Comparison of ENCODE assay signal across 21 cellular contexts in the genomic region with DNA sequence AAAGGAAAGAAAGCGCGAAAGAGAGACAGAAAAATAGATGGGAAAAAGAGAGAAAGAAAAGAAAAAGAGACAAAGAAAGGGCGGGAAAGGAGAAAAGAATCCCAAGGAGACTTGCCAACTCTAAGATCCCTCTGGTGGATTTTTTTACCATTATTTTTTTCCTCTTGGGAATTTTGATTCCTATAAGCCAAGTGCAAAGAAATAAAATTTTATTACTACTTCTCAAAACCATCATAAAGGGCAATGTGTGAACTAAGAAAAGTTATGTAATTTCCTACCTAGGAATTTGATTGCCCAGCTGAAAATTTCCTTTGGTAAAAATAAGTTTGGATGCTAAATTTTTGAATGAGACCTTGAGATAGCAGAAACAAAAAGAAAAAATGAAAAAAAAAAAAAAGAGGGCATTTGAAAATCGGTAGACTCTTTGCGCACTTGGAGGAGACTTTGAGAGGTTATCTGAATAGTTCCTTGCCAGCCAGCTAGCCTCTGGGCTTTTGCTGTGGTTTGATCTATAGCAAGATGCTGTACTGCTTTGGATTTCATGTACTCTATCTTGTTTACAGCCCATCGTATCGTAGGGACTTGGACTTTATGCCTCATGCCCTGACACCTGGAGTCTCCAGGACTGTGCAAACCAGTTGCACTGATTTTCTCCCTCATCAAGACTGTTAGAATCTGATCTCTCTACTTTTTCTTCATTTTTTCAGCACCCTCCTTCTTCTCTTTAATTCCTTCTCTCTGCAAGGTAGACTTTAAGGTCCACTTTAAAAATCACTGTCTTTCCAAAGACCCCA.
DNase-seq lines count a peak whose midpoint lies in the region; ATAC-seq and FAIRE-seq lines count a peak whose summit lies in the region.
"Had no signal": no experiment of that assay in that cellular context is flagged by ENCODE, and none has a peak within 500 bp of the region (broad histone marks: within the 10 kb centered on the region; RNA-seq: fewer than 3 reads in every experiment).

No MANE protein-coding gene starts in this region.

- peak overlapping the region; percentile 87 for H3K23ac ChIP-seq in trophoblast cell (ENCODE audit: low read length)

- no peak overlapping the region for H3K4me3 ChIP-seq in trophoblast cell (ENCODE audit: low read depth, low read length)
- H3K4me3 ChIP-seq: A549; BLaER1 treated with 17β-estradiol and CSF1 and Interleukin-3, amounts not matched to agents 10 nM and 100 nM had no signal

- no peak overlapping the region for H2AK5ac ChIP-seq in trophoblast cell (ENCODE audit: low read length)

- no peak overlapping the region for H2AFZ ChIP-seq in trophoblast cell (ENCODE audit: insufficient read depth, low read length, poor library complexity)

- H3K14ac ChIP-seq in trophoblast cell (ENCODE audit: low read length): no peak overlapping the region

- ATAC-seq in left colon (peak; percentile 80), GM19455 (IDR thresholded peaks at IDR 0.05; ENCODE audit: unreplicated experiment) (no peak), GM21381 (IDR thresholded peaks at IDR 0.05; ENCODE audit: unreplicated experiment) (no peak)
- ATAC-seq: CD8-positive, alpha-beta T cell had no signal

- no peak overlapping the region for H4K12ac ChIP-seq in trophoblast cell (ENCODE audit: low read depth, low read length)

- H3K36me3 ChIP-seq in trophoblast cell (ENCODE audit: control insufficient read depth in 1 of 2, insufficient read depth in 2 of 2, low read length in 2 of 2): no peaks in the 10 kb centered on the region
- H3K36me3 ChIP-seq: BLaER1 treated with 17β-estradiol and CSF1 and Interleukin-3, amounts not matched to agents 10 nM and 100 nM had no signal

- no peak for DNase-seq in left colon
- DNase-seq in trophoblast cell: no peak
- DNase-seq in activated CD4-positive, CD25-positive, alpha-beta regulatory T cell treated with anti-CD3 and anti-CD28 coated beads, Interleukin-2, amount 50 U/mL, for 72 hours: no peak
- DNase-seq: AML-193; Calu3; CD4-positive, alpha-beta T cell; CD8-positive, alpha-beta T cell; DMS79 treated with DMSO at 0.1 percent for 48 hours; GF-D8 had no signal

- no peak overlapping the region for H4K91ac ChIP-seq in trophoblast cell (ENCODE audit: low read depth, low read length)

- no peak overlapping the region for H2BK5ac ChIP-seq in trophoblast cell (ENCODE audit: low read depth, low read length, poor library complexity)

- H3K18ac ChIP-seq in trophoblast cell (ENCODE audit: low read length): no peak overlapping the region

- intact Hi-C loops in left colon (cut with DNase I, micrococcal nuclease): no loop called here

- H4K8ac ChIP-seq in trophoblast cell (ENCODE audit: low read depth, low read length): no peak overlapping the region

- WGBS in trophoblast cell (ENCODE audit: extremely low coverage, insufficient coverage, insufficient read length): no CpG with 5 or more reads among the region's 7 CpGs

- no peaks in the 10 kb centered on the region for H3K79me1 ChIP-seq in trophoblast cell (ENCODE audit: low read length)

- no peak overlapping the region for H3K27ac ChIP-seq in trophoblast cell (ENCODE audit: low read depth, low read length)
- H3K27ac ChIP-seq: 22Rv1; A549; BLaER1 treated with 17β-estradiol and CSF1 and Interleukin-3, amounts not matched to agents 10 nM and 100 nM; C4-2B had no signal

- no peaks in the 10 kb centered on the region for H3K9me3 ChIP-seq in trophoblast cell (ENCODE audit: insufficient read depth, low read depth, low read length)
- H3K9me3 ChIP-seq: A549, Caco-2 had no signal

- H3K27me3 ChIP-seq in trophoblast cell (ENCODE audit: insufficient read depth, low read length): no peaks in the 10 kb centered on the region
- H3K27me3 ChIP-seq: BLaER1 treated with 17β-estradiol and CSF1 and Interleukin-3, amounts not matched to agents 10 nM and 100 nM had no signal

- no peak overlapping the region for H3K4ac ChIP-seq in trophoblast cell (ENCODE audit: low read depth, low read length)

- no peak overlapping the region for H3K4me2 ChIP-seq in trophoblast cell (ENCODE audit: low read length)
- H3K4me2 ChIP-seq: A549; BLaER1 treated with 17β-estradiol and CSF1 and Interleukin-3, amounts not matched to agents 10 nM and 100 nM had no signal

- no peak overlapping the region for H2BK120ac ChIP-seq in trophoblast cell (ENCODE audit: insufficient read depth, low read length, poor library complexity)

- no peaks in the 10 kb centered on the region for H3K4me1 ChIP-seq in trophoblast cell (ENCODE audit: control insufficient read depth in 1 of 2, insufficient read depth in 2 of 2, low read length in 2 of 2)
- H3K4me1 ChIP-seq: A549, Caco-2 had no signal

- FAIRE-seq in colon (lab: Jason Lieb, UNC): peak; percentile 64
- FAIRE-seq: A549, D721Med, G401.6, GM12891, GM19239 had no signal

- H2BK12ac ChIP-seq in trophoblast cell (ENCODE audit: low read length): no peak overlapping the region

- no peaks in the 10 kb centered on the region for H3K79me2 ChIP-seq in trophoblast cell (ENCODE audit: control insufficient read depth, insufficient read depth, low read length, poor library complexity)

- H3K9ac ChIP-seq in trophoblast cell (ENCODE audit: low read length): no peak overlapping the region
- H3K9ac ChIP-seq: BLaER1 treated with 17β-estradiol and CSF1 and Interleukin-3, amounts not matched to agents 10 nM and 100 nM had no signal
